Comparison of ENCODE assay signal across 1 cellular context in the genomic region with DNA sequence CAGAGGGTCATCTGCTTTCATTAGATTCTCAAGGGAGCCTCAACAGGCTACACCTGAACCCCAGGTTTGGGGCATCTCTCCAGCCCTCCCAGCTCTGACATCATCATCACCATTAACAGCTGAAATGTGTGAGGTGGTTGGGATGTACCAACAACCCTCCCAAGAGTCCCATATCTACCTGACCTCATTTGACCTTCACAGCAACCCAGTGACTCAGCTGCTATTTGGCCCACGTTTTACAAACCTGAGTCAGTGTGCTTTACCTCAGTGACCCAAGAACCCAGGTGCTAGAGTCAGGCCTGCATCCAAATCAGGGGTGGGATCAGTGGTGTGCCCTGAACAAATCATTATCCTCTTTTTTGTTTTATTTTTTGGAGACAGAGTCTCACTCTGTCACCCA.
TF ChIP-seq lines count a peak whose summit lies in the region.

No MANE protein-coding gene starts in this region.

TF ChIP-seq in K562, 482 proteins besides CTCF, POLR2A, EP300 and RAD21 (continued from another document):
- TF ChIP-seq FOXJ3 (CRISPR knock-in tag; IDR thresholded peaks at IDR 0.05): no peak
- no peak for TF ChIP-seq EZH2 (IDR thresholded peaks at IDR 0.05; ENCODE audit: borderline replicate concordance, low read depth, low read length)
- TF ChIP-seq MCM3 (IDR thresholded peaks at IDR 0.05): no peak
- no peak for TF ChIP-seq VEZF1 (CRISPR knock-in tag; IDR thresholded peaks at IDR 0.05)
- TF ChIP-seq THAP7 (CRISPR knock-in tag; IDR thresholded peaks at IDR 0.05): no peak
- TF ChIP-seq, protein P1, sequence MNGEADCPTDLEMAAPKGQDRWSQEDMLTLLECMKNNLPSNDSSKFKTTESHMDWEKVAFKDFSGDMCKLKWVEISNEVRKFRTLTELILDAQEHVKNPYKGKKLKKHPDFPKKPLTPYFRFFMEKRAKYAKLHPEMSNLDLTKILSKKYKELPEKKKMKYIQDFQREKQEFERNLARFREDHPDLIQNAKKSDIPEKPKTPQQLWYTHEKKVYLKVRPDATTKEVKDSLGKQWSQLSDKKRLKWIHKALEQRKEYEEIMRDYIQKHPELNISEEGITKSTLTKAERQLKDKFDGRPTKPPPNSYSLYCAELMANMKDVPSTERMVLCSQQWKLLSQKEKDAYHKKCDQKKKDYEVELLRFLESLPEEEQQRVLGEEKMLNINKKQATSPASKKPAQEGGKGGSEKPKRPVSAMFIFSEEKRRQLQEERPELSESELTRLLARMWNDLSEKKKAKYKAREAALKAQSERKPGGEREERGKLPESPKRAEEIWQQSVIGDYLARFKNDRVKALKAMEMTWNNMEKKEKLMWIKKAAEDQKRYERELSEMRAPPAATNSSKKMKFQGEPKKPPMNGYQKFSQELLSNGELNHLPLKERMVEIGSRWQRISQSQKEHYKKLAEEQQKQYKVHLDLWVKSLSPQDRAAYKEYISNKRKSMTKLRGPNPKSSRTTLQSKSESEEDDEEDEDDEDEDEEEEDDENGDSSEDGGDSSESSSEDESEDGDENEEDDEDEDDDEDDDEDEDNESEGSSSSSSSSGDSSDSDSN (IDR thresholded peaks at IDR 0.05; ENCODE audit: borderline replicate concordance in 1 of 2, low read depth in 2 of 2, low read length in 2 of 2): no peak
- no peak for TF ChIP-seq TCF7L2 (IDR thresholded peaks at IDR 0.05; ENCODE audit: low read depth, low read length)
- TF ChIP-seq C11orf30 (IDR thresholded peaks at IDR 0.05; ENCODE audit: low read depth): no peak
- TF ChIP-seq TAF15 (IDR thresholded peaks at IDR 0.05; ENCODE audit: low read depth, low read length): no peak
- no peak for TF ChIP-seq HMG20A (CRISPR knock-in tag; conservative IDR thresholded peaks at IDR 0.05)
- TF ChIP-seq SRSF9 (IDR thresholded peaks at IDR 0.05; ENCODE audit: borderline replicate concordance, low read depth, low read length): no peak
- TF ChIP-seq, protein P2, sequence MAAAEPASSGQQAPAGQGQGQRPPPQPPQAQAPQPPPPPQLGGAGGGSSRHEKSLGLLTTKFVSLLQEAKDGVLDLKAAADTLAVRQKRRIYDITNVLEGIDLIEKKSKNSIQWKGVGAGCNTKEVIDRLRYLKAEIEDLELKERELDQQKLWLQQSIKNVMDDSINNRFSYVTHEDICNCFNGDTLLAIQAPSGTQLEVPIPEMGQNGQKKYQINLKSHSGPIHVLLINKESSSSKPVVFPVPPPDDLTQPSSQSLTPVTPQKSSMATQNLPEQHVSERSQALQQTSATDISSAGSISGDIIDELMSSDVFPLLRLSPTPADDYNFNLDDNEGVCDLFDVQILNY (CRISPR knock-in tag; IDR thresholded peaks at IDR 0.05): no peak
- TF ChIP-seq MAFG (tag; conservative IDR thresholded peaks at IDR 0.05): peak; percentile 43; the same call in 1 of the 2 replicates
- peak; percentile 10; the same call in 1 of the 2 replicates for TF ChIP-seq MAFK (IDR thresholded peaks at IDR 0.05; ENCODE audit: low read length)
- TF ChIP-seq U2AF1 (optimal IDR thresholded peaks at IDR 0.05; ENCODE audit: low read depth, low read length): no peak
- no peak for TF ChIP-seq PURB (CRISPR knock-in tag; IDR thresholded peaks at IDR 0.05; ENCODE audit: low read depth)
- TF ChIP-seq THRAP3 (IDR thresholded peaks at IDR 0.05; ENCODE audit: borderline replicate concordance): no peak
- no peak for TF ChIP-seq YBX1 (IDR thresholded peaks at IDR 0.05)
- peak; percentile 56 for TF ChIP-seq NFE2 (IDR thresholded peaks at IDR 0.05; ENCODE audit: low read depth)
